In the genomic region with DNA sequence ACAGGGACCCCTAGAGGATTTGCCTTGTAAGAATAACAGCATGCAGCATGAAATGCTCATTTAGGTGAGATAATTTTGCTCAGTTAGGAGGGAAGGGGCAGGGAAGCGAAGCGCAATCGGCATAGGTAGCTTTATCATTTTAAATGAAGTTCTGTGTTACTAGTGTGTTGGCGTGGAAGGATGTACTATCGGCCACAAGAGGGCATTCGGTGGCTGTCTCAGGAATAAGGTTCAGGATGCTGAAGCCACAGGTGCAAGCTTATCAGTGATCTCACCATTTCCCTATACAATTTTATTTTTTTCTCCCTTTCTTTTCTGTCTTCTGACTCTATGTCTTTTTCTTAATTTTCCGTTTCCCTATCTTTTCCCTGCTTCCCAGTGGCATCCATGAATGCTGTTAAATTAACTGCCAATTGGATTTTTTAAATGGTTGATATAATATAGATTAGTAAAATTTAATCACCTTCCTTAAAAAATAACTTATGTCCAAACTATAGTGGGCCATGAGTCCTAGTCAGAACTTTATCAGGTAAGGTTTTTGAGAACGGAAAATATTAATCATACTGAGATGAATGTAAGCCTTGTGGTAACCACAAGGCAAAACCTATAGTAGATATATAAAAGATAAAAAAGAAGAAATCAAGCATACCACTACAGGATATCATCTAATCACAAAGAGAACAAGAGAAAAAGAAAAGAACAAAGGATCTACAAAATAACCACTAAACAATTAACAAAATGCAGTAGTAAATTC, we compare ENCODE assay signal across 8 cellular contexts.
DNase-seq lines count a peak whose midpoint lies in the region; ATAC-seq lines count a peak whose summit lies in the region.

No MANE protein-coding gene starts in this region.

- peak; percentile 15 to 19 for DNase-seq in activated CD8-positive, alpha-beta memory T cell treated with anti-CD3 and anti-CD28 coated beads for 1 hour (ENCODE audit: extremely low read depth in 1 of 2, low read depth in 1 of 2)
- DNase-seq in activated CD8-positive, alpha-beta memory T cell treated with anti-CD3 and anti-CD28 coated beads for 24 hours, result no peak
- peak; percentile 80 for DNase-seq in NCI-H1092 treated with DMSO at 0.1 percent for 48 hours (lab: John Stamatoyannopoulos, UW)
- peak; percentile 33 for DNase-seq in T-helper 22 cell (ENCODE audit: low read depth)
- DNase-seq in T47D (ENCODE audit: low read depth in 1 of 2, low spot score in 1 of 2), result peak; percentile 55 to 75
- DNase-seq in iris pigment epithelial cell (ENCODE audit: low read depth), result peak; percentile 74
- DNase-seq in stimulated activated CD4-positive, alpha-beta T cell treated with anti-CD3 and anti-CD28 coated beads, Interleukin-2, amount 100 ng/mL, for 4 hours (ENCODE audit: low read depth), result peak; percentile 31

- in situ Hi-C loops in T47D (cut with HindIII; ENCODE audit: low pct_unique_long_range_greater_than_20kb, low sequenced_read_pairs), result no loop called here

- no peak for ATAC-seq in GM18873 (IDR thresholded peaks at IDR 0.05; ENCODE audit: low FRiP score, unreplicated experiment)
